1 cellular context compared by ENCODE assay signal in the genomic region with DNA sequence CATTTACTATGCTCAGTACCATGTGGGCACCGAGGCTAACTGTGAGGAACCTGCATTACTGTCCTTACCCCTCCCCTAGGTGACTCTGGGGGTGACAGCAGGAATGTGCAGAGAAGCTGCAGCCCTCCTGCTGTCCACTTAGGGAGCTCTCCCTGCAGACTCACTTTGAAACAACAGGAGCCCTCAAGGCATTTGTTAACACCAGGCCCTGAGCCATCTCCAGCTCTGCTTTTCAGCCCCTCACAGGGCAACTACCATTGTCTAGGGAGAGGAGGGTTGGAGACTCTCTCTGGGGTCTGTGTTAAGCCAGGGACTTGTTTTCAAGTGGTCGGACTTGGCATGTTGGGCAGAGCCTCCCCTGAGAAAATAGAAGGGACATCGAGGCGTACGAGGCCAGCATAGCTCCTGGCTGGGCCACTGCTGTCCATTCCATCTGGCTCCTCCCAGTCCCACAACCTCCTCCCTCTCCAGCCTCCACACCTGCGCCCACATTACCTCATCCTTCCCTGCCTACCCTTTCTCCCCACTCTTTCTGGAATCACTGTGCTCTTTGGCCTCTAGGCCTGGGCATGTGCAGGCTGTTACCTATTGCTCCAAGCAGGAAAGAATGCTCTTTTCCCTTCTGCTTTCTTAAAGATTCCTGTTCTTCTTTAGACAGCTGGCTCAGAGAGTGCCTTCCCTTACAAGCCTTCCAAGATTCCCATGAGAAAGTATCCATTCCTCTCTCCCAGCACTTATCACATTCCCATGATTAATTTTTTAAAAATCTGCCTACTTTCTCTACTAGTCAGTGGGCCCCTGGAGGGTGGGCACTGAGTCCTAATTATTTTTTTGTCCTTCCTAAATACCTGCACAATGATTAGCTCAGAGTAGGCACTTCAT.
TF ChIP-seq lines count a peak whose summit lies in the region.

No MANE protein-coding gene starts in this region.

TF ChIP-seq in GM23338, 12 proteins besides CTCF, POLR2A, EP300 and RAD21 (continued from another document):
- TF ChIP-seq, protein P1, sequence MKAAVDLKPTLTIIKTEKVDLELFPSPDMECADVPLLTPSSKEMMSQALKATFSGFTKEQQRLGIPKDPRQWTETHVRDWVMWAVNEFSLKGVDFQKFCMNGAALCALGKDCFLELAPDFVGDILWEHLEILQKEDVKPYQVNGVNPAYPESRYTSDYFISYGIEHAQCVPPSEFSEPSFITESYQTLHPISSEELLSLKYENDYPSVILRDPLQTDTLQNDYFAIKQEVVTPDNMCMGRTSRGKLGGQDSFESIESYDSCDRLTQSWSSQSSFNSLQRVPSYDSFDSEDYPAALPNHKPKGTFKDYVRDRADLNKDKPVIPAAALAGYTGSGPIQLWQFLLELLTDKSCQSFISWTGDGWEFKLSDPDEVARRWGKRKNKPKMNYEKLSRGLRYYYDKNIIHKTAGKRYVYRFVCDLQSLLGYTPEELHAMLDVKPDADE (IDR thresholded peaks at IDR 0.05), result no peak
- no peak for TF ChIP-seq ZNF114 (CRISPR knock-in tag; IDR thresholded peaks at IDR 0.05)
- TF ChIP-seq STAT1 (IDR thresholded peaks at IDR 0.05; ENCODE audit: unreplicated experiment), result no peak
- no peak for TF ChIP-seq EZH2 (IDR thresholded peaks at IDR 0.05; ENCODE audit: low read depth, unreplicated experiment)
- TF ChIP-seq POLR2AphosphoS5 (IDR thresholded peaks at IDR 0.05; ENCODE audit: low read depth), result no peak
